8 cellular contexts compared by ENCODE assay signal in the genomic region with DNA sequence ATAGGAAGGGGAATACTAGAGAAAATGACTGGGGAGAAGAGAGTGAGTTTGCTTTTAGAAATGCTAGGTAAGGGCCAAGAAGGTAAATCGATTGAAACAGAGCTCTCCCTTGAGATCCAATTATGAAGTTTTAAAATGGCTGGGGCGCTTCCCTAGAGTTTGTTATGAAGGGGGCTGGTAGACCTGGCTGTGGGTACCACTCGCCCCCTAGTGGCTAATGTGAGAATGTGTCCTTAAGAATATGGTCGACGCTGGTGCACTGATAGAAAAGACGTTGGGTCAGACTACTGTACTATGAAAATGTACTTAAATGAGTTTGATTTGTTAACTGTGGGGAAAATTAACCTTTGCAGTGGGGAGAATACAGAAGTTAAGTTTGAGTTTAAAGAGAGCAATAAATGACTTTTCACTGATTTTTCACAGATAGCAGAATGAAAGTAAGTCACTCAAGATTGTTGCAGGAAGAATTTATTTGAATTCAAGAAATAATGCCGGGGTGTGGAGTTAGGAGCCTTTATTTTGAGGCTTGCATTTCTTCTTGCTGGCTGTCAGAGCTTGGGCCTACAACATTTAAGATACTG. TPM values are rescaled to one million over a fixed set of nuclear protein-coding genes. Genes with fewer than 3 reads are reported as not detected.
DNase-seq lines count a peak whose midpoint lies in the region; FAIRE-seq and TF ChIP-seq lines count a peak whose summit lies in the region.

No MANE protein-coding gene starts in this region.

- POLR2A ChIA-PET in OCI-LY7 (lab: Charles Lee), result interaction anchor here (1.0 to 1.2 kb wide), 3 partner anchors 46 to 184 kb away, joined by 3 to 5 read pairs (median 3); no protein-coding TSS in a partner anchor

- no peaks in the 10 kb centered on the region for H3K9me3 Mint-ChIP-seq in activated T-helper 2 cell treated with anti-CD3 and anti-CD28 coated beads, Interferon-gamma antibody, Interleukin-2, Interleukin-4, amounts not matched to agents 10 μg/mL and 5 μg/mL and 100 μg/mL, durations not matched to agents 14 hours and 24 hours and 36 hours

- H3K36me3 ChIP-seq in GM23248 (ENCODE audit: low read depth), result no peaks in the 10 kb centered on the region
- H3K36me3 ChIP-seq in KMS-11 (ENCODE audit: insufficient read depth), result no peaks in the 10 kb centered on the region
- no peaks in the 10 kb centered on the region for H3K36me3 ChIP-seq in OCI-LY7 (ENCODE audit: insufficient read depth, low read length)
- no peaks in the 10 kb centered on the region for H3K36me3 ChIP-seq in uterus

- no peaks in the 10 kb centered on the region for H3K27me3 ChIP-seq in GM23248 (replicated peaks; ENCODE audit: insufficient read depth)
- no peaks in the 10 kb centered on the region for H3K27me3 ChIP-seq in KMS-11 (ENCODE audit: insufficient read depth, low read depth)
- no peaks in the 10 kb centered on the region for H3K27me3 ChIP-seq in uterus

- H3K9ac ChIP-seq in GM23248, result peak overlapping the region; percentile 60
- H3K9ac ChIP-seq in KMS-11, result no peak overlapping the region

- TF ChIP-seq CTCF in KMS-11 (conservative IDR thresholded peaks at IDR 0.05; ENCODE audit: low read depth, low read length) (peak; percentile 98), OCI-LY7 (conservative IDR thresholded peaks at IDR 0.05; ENCODE audit: low read length) (peak; percentile 98), uterus (IDR thresholded peaks at IDR 0.05) (peak; percentile 56 to 74 (median 68))

- H2AFZ ChIP-seq in GM23248 (peak overlapping the region; percentile 95), KMS-11 (ENCODE audit: low read depth) (peak overlapping the region; percentile 58), OCI-LY7 (ENCODE audit: low read length) (peak overlapping the region; percentile 96)

- H3K4me1 Mint-ChIP-seq in activated T-helper 2 cell treated with anti-CD3 and anti-CD28 coated beads, Interferon-gamma antibody, Interleukin-2, Interleukin-4, amounts not matched to agents 10 μg/mL and 5 μg/mL and 100 μg/mL, durations not matched to agents 14 hours and 24 hours and 36 hours (ENCODE audit: low read depth), result peaks cover 5% of the 10 kb centered on the region

- CTCF ChIA-PET in OCI-LY7 (lab: Charles Lee; ENCODE audit: unreplicated experiment), result interaction anchor here (1.0 to 1.1 kb wide), 2 partner anchors 54 to 325 kb away, joined by 3 read pairs; no protein-coding TSS in a partner anchor

- no peaks in the 10 kb centered on the region for H3K9me2 ChIP-seq in GM23248 (ENCODE audit: insufficient read depth)
- no peaks in the 10 kb centered on the region for H3K9me2 ChIP-seq in OCI-LY7 (ENCODE audit: insufficient read depth, low read length)

- H3K9me3 ChIP-seq in GM23248 (ENCODE audit: low read depth) (no peaks in the 10 kb centered on the region), OCI-LY7 (ENCODE audit: low read length) (no peaks in the 10 kb centered on the region), uterus (no peaks in the 10 kb centered on the region)

- peaks cover 2% of the 10 kb centered on the region for H3K27me3 Mint-ChIP-seq in activated T-helper 2 cell treated with anti-CD3 and anti-CD28 coated beads, Interferon-gamma antibody, Interleukin-2, Interleukin-4, amounts not matched to agents 10 μg/mL and 5 μg/mL and 100 μg/mL, durations not matched to agents 14 hours and 24 hours and 36 hours (ENCODE audit: low read depth)

- no peak overlapping the region for H3K27ac Mint-ChIP-seq in activated T-helper 2 cell treated with anti-CD3 and anti-CD28 coated beads, Interferon-gamma antibody, Interleukin-2, Interleukin-4, amounts not matched to agents 10 μg/mL and 5 μg/mL and 100 μg/mL, durations not matched to agents 14 hours and 24 hours and 36 hours

- H3K4me3 Mint-ChIP-seq in activated T-helper 2 cell treated with anti-CD3 and anti-CD28 coated beads, Interferon-gamma antibody, Interleukin-2, Interleukin-4, amounts not matched to agents 10 μg/mL and 5 μg/mL and 100 μg/mL, durations not matched to agents 14 hours and 24 hours and 36 hours (ENCODE audit: low read depth), result no peak overlapping the region

- H3K27ac ChIP-seq in GM23248 (no peak overlapping the region), KMS-11 (no peak overlapping the region), OCI-LY7 (ENCODE audit: low read depth, low read length, poor library complexity, severe bottlenecking) (no peak overlapping the region), uterus (no peak overlapping the region)

- 12 to 13% methylated on average over 7 of the region's 7 CpGs for WGBS in GM23248 (ENCODE audit: low coverage in 1 of 2, low lambda C conversion rate in 2 of 2, missing lambda C conversion rate in 2 of 2), 2 experiments

- H3K36me3 Mint-ChIP-seq in activated T-helper 2 cell treated with anti-CD3 and anti-CD28 coated beads, Interferon-gamma antibody, Interleukin-2, Interleukin-4, amounts not matched to agents 10 μg/mL and 5 μg/mL and 100 μg/mL, durations not matched to agents 14 hours and 24 hours and 36 hours (ENCODE audit: low read depth), result no peaks in the 10 kb centered on the region

- no peaks in the 10 kb centered on the region for H3K79me2 ChIP-seq in GM23248 (ENCODE audit: insufficient read depth)
- H3K79me2 ChIP-seq in KMS-11 (ENCODE audit: insufficient read depth, low read depth), result no peaks in the 10 kb centered on the region
- H3K79me2 ChIP-seq in OCI-LY7 (ENCODE audit: insufficient read depth, low read depth, low read length), result no peaks in the 10 kb centered on the region

- H3F3A ChIP-seq in GM23248 (ENCODE audit: insufficient read depth), result peaks cover 10% of the 10 kb centered on the region; the same call in 1 of the 2 replicates

- DNase-seq in GDM1 (lab: John Stamatoyannopoulos, UW) (peak; percentile 25), GM23248 (peak; percentile 88), OCI-LY7 (ENCODE audit: low spot score) (peak; percentile 88), frontal cortex (ENCODE audit: low spot score in 2 of 2) (peak; percentile 19 to 34), pons (ENCODE audit: low spot score) (peak; percentile 74), uterus (peak; percentile 23 to 33)
- DNase-seq in activated T-helper 2 cell treated with anti-CD3 and anti-CD28 coated beads, Interferon-gamma antibody, Interleukin-2, Interleukin-4, amounts not matched to agents 10 μg/mL and 5 μg/mL and 100 μg/mL, durations not matched to agents 14 hours and 24 hours and 36 hours (ENCODE audit: low spot score), result peak; percentile 37

- peak overlapping the region; percentile 70 for H3K4me2 ChIP-seq in GM23248 (ENCODE audit: unreplicated experiment)
- H3K4me2 ChIP-seq in KMS-11, result peak overlapping the region; percentile 31
- peak overlapping the region; percentile 61 for H3K4me2 ChIP-seq in OCI-LY7 (ENCODE audit: low read length)

- no peaks in the 10 kb centered on the region for H4K20me1 ChIP-seq in GM23248 (ENCODE audit: insufficient read depth)
- H4K20me1 ChIP-seq in KMS-11 (ENCODE audit: insufficient read depth), result no peaks in the 10 kb centered on the region
- H4K20me1 ChIP-seq in OCI-LY7 (ENCODE audit: insufficient read depth, low read length), result no peaks in the 10 kb centered on the region

- no peak for TF ChIP-seq POLR2A in uterus (IDR thresholded peaks at IDR 0.05)

- peak; percentile 67 for FAIRE-seq in frontal cortex (lab: Jason Lieb, UNC)

- BruUV-seq in OCI-LY7 (replicated peaks; lab: Mats Ljungman, UMichigan), result no TSS peak

- intact Hi-C loops in OCI-LY7 (cut with micrococcal nuclease; ENCODE audit: unreplicated experiment), result loop anchor here (1.0 kb wide), 3 partner anchors 54 to 326 kb away; no protein-coding TSS in a partner anchor
- intact Hi-C loops in activated T-helper 2 cell treated with anti-CD3 and anti-CD28 coated beads, Interferon-gamma antibody, Interleukin-2, Interleukin-4, amounts not matched to agents 10 μg/mL and 5 μg/mL and 100 μg/mL, durations not matched to agents 14 hours and 24 hours and 36 hours (cut with micrococcal nuclease), result loop anchor here (1.0 to 5.0 kb wide), 4 partner anchors 31 to 375 kb away; no protein-coding TSS in a partner anchor
- intact Hi-C loops in uterus (cut with DNase I; ENCODE audit: low total_unique reads), result no loop called here

- peaks cover 8% of the 10 kb centered on the region; the same call in 1 of the 2 replicates for H3K4me1 ChIP-seq in GM23248 (ENCODE audit: insufficient read depth)
- peaks cover 5% of the 10 kb centered on the region for H3K4me1 ChIP-seq in KMS-11 (ENCODE audit: low read depth, poor library complexity, severe bottlenecking)
- H3K4me1 ChIP-seq in OCI-LY7 (ENCODE audit: insufficient read depth, low read length, poor library complexity, severe bottlenecking), result peaks cover 9% of the 10 kb centered on the region
- H3K4me1 ChIP-seq in uterus, result peaks cover 0 to 2% of the 10 kb centered on the region in 2 donors

- in situ Hi-C loops in GM23248 (cut with MboI), result no loop called here

- H3K4me3 ChIP-seq in GM23248, result peak overlapping the region; percentile 56
- no peak overlapping the region for H3K4me3 ChIP-seq in KMS-11 (IDR thresholded peaks at IDR 0.05; ENCODE audit: insufficient read depth, low read depth, low read length)
- no peak overlapping the region for H3K4me3 ChIP-seq in OCI-LY7 (ENCODE audit: low read depth, low read length, poor library complexity, severe bottlenecking)
- H3K4me3 ChIP-seq in uterus, result no peak overlapping the region

RNA-seq across cellular contexts. Expression of a gene that starts 9.2 kb away (rescaled TPM):
- not detected in 2 replicates for total RNA-seq in GM23248 (2014; rRNA removed; shearing (Covaris generic))
- not detected in 2 replicates for polyA plus RNA-seq in GM23248 (2016; fragmentation: Nextera tagmentation; extraction: Ambion mirVana)
- total RNA-seq in OCI-LY7 (2014; rRNA removed; shearing (Covaris generic)), result not detected in 2 replicates
- total RNA-seq in OCI-LY7 (2022) (not detected in 2 replicates), frontal cortex (0.41 TPM), uterus (not detected)
- total RNA-seq in activated T-helper 2 cell treated with anti-CD3 and anti-CD28 coated beads, Interferon-gamma antibody, Interleukin-2, Interleukin-4, amounts not matched to agents 10 μg/mL and 5 μg/mL and 100 μg/mL, durations not matched to agents 14 hours and 24 hours and 36 hours, result not detected in 2 replicates

RNA-seq across cellular contexts. Expression of a gene that starts 42.5 kb away (rescaled TPM):
- 1.3 and 3.5 TPM in 2 replicates for total RNA-seq in GM23248 (2014; rRNA removed; shearing (Covaris generic))
- 1.6 and 1.9 TPM in 2 replicates for polyA plus RNA-seq in GM23248 (2016; fragmentation: Nextera tagmentation; extraction: Ambion mirVana)
- 19.0 and 20.1 TPM in 2 replicates for total RNA-seq in OCI-LY7 (2014; rRNA removed; shearing (Covaris generic))
- total RNA-seq in OCI-LY7 (2022), result 11.2 and 17.9 TPM in 2 replicates
- total RNA-seq in activated T-helper 2 cell treated with anti-CD3 and anti-CD28 coated beads, Interferon-gamma antibody, Interleukin-2, Interleukin-4, amounts not matched to agents 10 μg/mL and 5 μg/mL and 100 μg/mL, durations not matched to agents 14 hours and 24 hours and 36 hours, result 11.7 and 13.3 TPM in 2 replicates
- 0.41 TPM for total RNA-seq in frontal cortex
- 1 to 10 TPM in 2 of 4 donors, under 1 TPM in 2; 0.51 to 4.4 (median 1.5) TPM for total RNA-seq in uterus

RNA-seq across cellular contexts. Expression of a gene that starts 45.0 kb away (rescaled TPM):
- total RNA-seq in GM23248 (2014; rRNA removed; shearing (Covaris generic)), result 1.3 TPM in 1 of 2 replicates, not detected in the other
- polyA plus RNA-seq in GM23248 (2016; fragmentation: Nextera tagmentation; extraction: Ambion mirVana), result 0.48 and 0.61 TPM in 2 replicates
- total RNA-seq in OCI-LY7 (2014; rRNA removed; shearing (Covaris generic)), result not detected in 2 replicates
- total RNA-seq in OCI-LY7 (2022) (not detected in 2 replicates), frontal cortex (174 TPM), uterus (10 to 100 TPM in 1 of 4 donors, under 1 TPM in 1, not detected in 2; 0.48 to 11.2 TPM)
- total RNA-seq in activated T-helper 2 cell treated with anti-CD3 and anti-CD28 coated beads, Interferon-gamma antibody, Interleukin-2, Interleukin-4, amounts not matched to agents 10 μg/mL and 5 μg/mL and 100 μg/mL, durations not matched to agents 14 hours and 24 hours and 36 hours, result 0.34 and 0.46 TPM in 2 replicates

Comparison
In these comparisons a context has a peak if more than half of its experiments do, and no peak if none do; other contexts are left out.
1. DNase-seq: peak in every context shown above with its lines; median percentile 88 in GM23248; 88 in OCI-LY7; 74 in pons; 37 in activated T-helper 2 cell treated with anti-CD3 and anti-CD28 coated beads, Interferon-gamma antibody, Interleukin-2, Interleukin-4, amounts not matched to agents 10 μg/mL and 5 μg/mL and 100 μg/mL, durations not matched to agents 14 hours and 24 hours and 36 hours; 28 in uterus; 26 in frontal cortex; 25 in GDM1.
2. RNA of a gene that starts 45.0 kb away (total RNA-seq): 174 TPM in frontal cortex (single experiment); 0.48 to 11.2 TPM in uterus, 0.34 to 0.46 TPM in activated T-helper 2 cell treated with anti-CD3 and anti-CD28 coated beads, Interferon-gamma antibody, Interleukin-2, Interleukin-4, amounts not matched to agents 10 μg/mL and 5 μg/mL and 100 μg/mL, durations not matched to agents 14 hours and 24 hours and 36 hours, not detected in OCI-LY7 and 1.3 TPM in GM23248; every median in the first group is over 10 times any median in the second.
3. Peak in every context shown above with its lines, with median percentiles within 50 percentile points of each other: H2AFZ ChIP-seq, H3K4me2 ChIP-seq and CTCF ChIP-seq.